Comparison of ENCODE assay signal across 8 cellular contexts in genomic region chr1:111030590-111030989, GRCh38.
A peak's percentile ranks its signal among the peaks of the same experiment; 100 is the strongest.
DNase-seq lines count a peak whose midpoint lies in the region; ATAC-seq, FAIRE-seq and TF ChIP-seq lines count a peak whose summit lies in the region.

No MANE protein-coding gene starts in this region.

- ATAC-seq in left colon (peak; percentile 54), sciatic nerve (no peak)

- H3K36me3 Mint-ChIP-seq in astrocyte (ENCODE audit: low read depth, unreplicated experiment), result no peaks in the 10 kb centered on the region

- H3K9me3 ChIP-seq in MG63 (no peaks in the 10 kb centered on the region), astrocyte (ENCODE audit: insufficient read depth, low read depth, low read length) (no peaks in the 10 kb centered on the region)

- H3K79me2 ChIP-seq in astrocyte (ENCODE audit: insufficient read depth, low read length), result no peaks in the 10 kb centered on the region

- H3K36me3 ChIP-seq in MG63 (no peaks in the 10 kb centered on the region), astrocyte (ENCODE audit: insufficient read depth, low read length) (no peaks in the 10 kb centered on the region)

- peaks cover 3% of the 10 kb centered on the region for H3K9me3 Mint-ChIP-seq in astrocyte (ENCODE audit: unreplicated experiment)

- H3K4me2 ChIP-seq in astrocyte (ENCODE audit: low read length), result no peak overlapping the region

- peaks cover 8% of the 10 kb centered on the region for H3K27me3 Mint-ChIP-seq in astrocyte (ENCODE audit: low read depth, unreplicated experiment)

- H3K27ac ChIP-seq in astrocyte (ENCODE audit: low read depth, low read length), result no peak overlapping the region

- peak; percentile 83 for TF ChIP-seq CTCF in astrocyte (IDR thresholded peaks at IDR 0.05; ENCODE audit: insufficient read depth, low read depth, low read length)

- FAIRE-seq in astrocyte (lab: Jason Lieb, UNC), result no peak

- no peaks in the 10 kb centered on the region for H3K4me1 Mint-ChIP-seq in astrocyte (ENCODE audit: low read depth, unreplicated experiment)

- no peak overlapping the region for H3K27ac Mint-ChIP-seq in astrocyte (ENCODE audit: unreplicated experiment)

- H2AFZ ChIP-seq in astrocyte (ENCODE audit: low read depth, low read length), result no peak overlapping the region

- no peak overlapping the region for H3K4me3 Mint-ChIP-seq in astrocyte (ENCODE audit: unreplicated experiment)

- no peaks in the 10 kb centered on the region for H3K4me1 ChIP-seq in astrocyte (ENCODE audit: insufficient read depth, low read length)

- H3K4me3 ChIP-seq in MG63, result no peak overlapping the region
- H3K4me3 ChIP-seq in astrocyte (ENCODE audit: insufficient read depth, low read depth, low read length), result no peak overlapping the region

- peak; percentile 49 for DNase-seq in activated T-cell treated with anti-CD3 and anti-CD28 coated beads for 24 hours (ENCODE audit: low read depth)
- DNase-seq in activated T-cell treated with anti-CD3 and anti-CD28 coated beads, Interleukin-2, amount 50 U/mL, for 1 hour, result no peak
- peak; percentile 55 for DNase-seq in MG63
- peak; percentile 20 for DNase-seq in SKM-1 (lab: John Stamatoyannopoulos, UW; ENCODE audit: unreplicated experiment)
- DNase-seq in astrocyte (ENCODE audit: low read depth), result peak; percentile 22
- DNase-seq in left colon, result peak in 1 of 2 donors; percentile 38
- peak; percentile 18 to 25 for DNase-seq in stimulated activated CD8-positive, alpha-beta memory T cell treated with anti-CD3 and anti-CD28 coated beads, Interleukin-4, amount 100 ng/mL, for 1 hour (ENCODE audit: low read depth in 2 of 2, low spot score in 1 of 2)
- DNase-seq in sciatic nerve (ENCODE audit: low spot score), result no peak

- intact Hi-C loops in left colon (cut with DNase I, micrococcal nuclease) (no loop called here), sciatic nerve (cut with DNase I) (no loop called here)

- H3K27me3 ChIP-seq in MG63 (no peaks in the 10 kb centered on the region), astrocyte (ENCODE audit: insufficient read depth, low read length) (no peaks in the 10 kb centered on the region)

- H3K9ac ChIP-seq in astrocyte (ENCODE audit: low read length), result no peak overlapping the region

- no peaks in the 10 kb centered on the region for H4K20me1 ChIP-seq in astrocyte (ENCODE audit: insufficient read depth, low read length)

Comparison
In these comparisons a context has a peak if more than half of its experiments do, and no peak if none do; other contexts are left out.
1. DNase-seq: peak in activated T-cell treated with anti-CD3 and anti-CD28 coated beads for 24 hours (single experiment), MG63 (single experiment), SKM-1 (single experiment), astrocyte (single experiment) and stimulated activated CD8-positive, alpha-beta memory T cell treated with anti-CD3 and anti-CD28 coated beads, Interleukin-4, amount 100 ng/mL, for 1 hour (2 of 2); none in activated T-cell treated with anti-CD3 and anti-CD28 coated beads, Interleukin-2, amount 50 U/mL, for 1 hour (single experiment) and sciatic nerve (single experiment).